ENCODE assay signal across 8 cellular contexts in the genomic region with DNA sequence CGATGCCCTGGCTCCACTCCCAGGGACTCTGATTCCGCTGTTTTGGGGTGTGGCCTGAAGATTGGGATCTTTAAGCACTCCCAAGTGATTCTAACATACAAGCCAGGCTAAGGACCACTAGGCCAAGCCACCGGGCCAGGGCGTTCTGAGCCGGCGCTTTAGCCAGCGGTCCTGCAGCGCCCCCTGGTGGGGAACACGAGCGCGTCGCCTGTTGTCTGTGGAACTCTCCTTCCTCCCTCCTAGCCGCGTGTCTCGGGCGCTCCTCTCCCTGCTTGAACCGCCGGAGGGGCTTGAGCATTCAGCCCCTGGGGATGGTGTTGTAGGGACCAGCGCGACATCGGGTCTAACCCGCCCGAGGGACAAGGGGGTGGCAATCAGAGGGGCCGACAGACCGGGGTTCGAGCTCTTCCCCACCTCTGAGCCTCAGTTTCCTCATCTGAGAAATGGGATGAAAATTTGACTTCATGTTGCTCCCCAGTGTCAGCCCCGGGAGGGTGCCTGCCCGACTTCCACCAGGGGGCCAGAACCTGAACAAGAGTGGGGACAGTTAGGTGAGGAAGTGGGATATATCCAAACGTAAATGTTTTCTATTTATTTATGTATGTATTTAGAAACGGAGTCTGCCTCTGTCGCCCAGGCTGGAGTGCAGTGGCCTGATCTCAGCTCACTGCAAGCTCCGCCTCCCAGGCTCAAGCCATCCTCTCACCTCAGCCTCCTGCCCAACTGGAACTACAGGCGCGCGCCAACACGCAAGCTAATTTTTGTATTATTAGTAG. TPM values are rescaled to one million over a fixed set of nuclear protein-coding genes. Genes with fewer than 3 reads are reported as not detected.
DNase-seq lines count a peak whose midpoint lies in the region; ATAC-seq and TF ChIP-seq lines count a peak whose summit lies in the region.

No MANE protein-coding gene starts in this region.

- no peaks in the 10 kb centered on the region for H3K4me1 Mint-ChIP-seq in progenitor cell of endocrine pancreas (ENCODE audit: low read depth)

- peak overlapping the region; percentile 48 for H3K27ac Mint-ChIP-seq in progenitor cell of endocrine pancreas

- no peak overlapping the region for H3K4me3 Mint-ChIP-seq in progenitor cell of endocrine pancreas (ENCODE audit: low read depth)

- peaks cover 3% of the 10 kb centered on the region for H3K9me3 Mint-ChIP-seq in progenitor cell of endocrine pancreas (ENCODE audit: low read depth)

- peaks cover 2% of the 10 kb centered on the region for H3K36me3 Mint-ChIP-seq in progenitor cell of endocrine pancreas (ENCODE audit: insufficient read depth)

- DNase-seq in DMS 273 treated with DMSO at 0.1 percent for 48 hours (lab: John Stamatoyannopoulos, UW) (peak; percentile 19), Kasumi-1 (lab: John Stamatoyannopoulos, UW) (peak; percentile 58 to 65), SK-MEL-5 (ENCODE audit: low read depth, low spot score) (peak; percentile 77), head of caudate nucleus (peak in 41 of 42 donors; percentile 53 to 95 (median 87)), progenitor cell of endocrine pancreas (ENCODE audit: low spot score, unreplicated experiment) (peak; percentile 85), ureter (ENCODE audit: low spot score) (peak; percentile 83)
- DNase-seq in activated naive CD4-positive, alpha-beta T cell treated with Interleukin-2 at 50 U/mL for 16 hours: peak; percentile 82

- TF ChIP-seq CTCF in progenitor cell of endocrine pancreas (IDR thresholded peaks at IDR 0.05; ENCODE audit: unreplicated experiment): peak; percentile 98

- in situ Hi-C loops in SK-MEL-5 (cut with HindIII; ENCODE audit: low pct_unique_long_range_greater_than_20kb, low sequenced_read_pairs): no loop called here

- H3K27me3 Mint-ChIP-seq in progenitor cell of endocrine pancreas: peaks cover 23% of the 10 kb centered on the region

- ATAC-seq in HG02588 (IDR thresholded peaks at IDR 0.05; ENCODE audit: unreplicated experiment): no peak

- intact Hi-C loops in head of caudate nucleus (cut with DNase I): no loop called here

RNA-seq across cellular contexts. Expression of a gene that starts 18.0 kb away (rescaled TPM):
- total RNA-seq in SK-MEL-5 (2014; rRNA removed; shearing (Covaris generic)): not detected in 2 replicates
- not detected in 2 replicates for polyA plus RNA-seq in SK-MEL-5 (2015; cell fraction: cytosol; rRNA removed)
- polyA plus RNA-seq in SK-MEL-5 (2015; cell fraction: nucleus; rRNA removed): not detected in 2 replicates
- total RNA-seq in progenitor cell of endocrine pancreas: 1.8 and 2.1 TPM in 2 replicates
- 1.1 TPM for total RNA-seq in ureter

RNA-seq across cellular contexts. Expression of a gene that starts 42.3 kb away (rescaled TPM):
- 22.9 and 24.5 TPM in 2 replicates for total RNA-seq in SK-MEL-5 (2014; rRNA removed; shearing (Covaris generic))
- 20.4 and 27.6 TPM in 2 replicates for polyA plus RNA-seq in SK-MEL-5 (2015; cell fraction: cytosol; rRNA removed)
- 6.3 and 6.9 TPM in 2 replicates for polyA plus RNA-seq in SK-MEL-5 (2015; cell fraction: nucleus; rRNA removed)
- 27.5 and 28.1 TPM in 2 replicates for total RNA-seq in progenitor cell of endocrine pancreas
- total RNA-seq in ureter: 6.4 TPM

Comparison
In these comparisons a context has a peak if more than half of its experiments do, and no peak if none do; other contexts are left out.
1. DNase-seq: peak in every context shown above with its lines; median percentile 87 in head of caudate nucleus; 85 in progenitor cell of endocrine pancreas; 83 in ureter; 82 in activated naive CD4-positive, alpha-beta T cell treated with Interleukin-2 at 50 U/mL for 16 hours; 77 in SK-MEL-5; 62 in Kasumi-1; 19 in DMS 273 treated with DMSO at 0.1 percent for 48 hours.